In the genomic region with DNA sequence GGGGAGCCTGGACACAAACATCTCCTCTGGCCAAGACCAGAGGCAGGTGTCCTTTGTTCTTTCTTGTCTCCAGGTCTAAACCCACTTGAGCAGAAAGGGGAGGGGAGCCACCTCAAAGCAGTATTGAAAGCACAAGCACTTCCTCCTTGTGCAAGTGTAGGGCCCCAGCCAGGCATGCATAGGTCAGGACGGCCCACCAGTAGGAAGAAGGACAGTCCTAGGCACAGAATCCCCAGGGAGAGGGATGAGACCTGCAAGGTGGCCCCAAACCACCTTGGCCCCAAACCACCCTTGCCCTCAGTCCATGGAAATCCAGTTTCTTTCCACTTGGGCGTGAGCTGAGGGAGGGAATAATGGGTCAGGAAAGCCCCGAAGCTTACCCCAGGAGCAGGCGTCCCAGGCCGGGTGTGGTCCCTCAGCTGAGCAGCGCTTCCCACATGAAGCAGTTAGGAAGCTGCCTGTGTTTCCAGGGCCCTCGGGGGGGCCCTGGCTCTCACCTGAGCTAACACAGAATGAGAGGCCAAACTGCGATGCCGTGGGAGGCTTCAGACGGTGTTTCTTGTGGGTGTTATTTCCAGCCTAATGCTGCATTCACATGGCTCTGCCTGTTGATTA, we compare ENCODE assay signal across 12 cellular contexts. TPM values are rescaled to one million over a fixed set of nuclear protein-coding genes. Genes with fewer than 3 reads are reported as not detected.
DNase-seq lines count a peak whose midpoint lies in the region; ATAC-seq and TF ChIP-seq lines count a peak whose summit lies in the region.
"Had no signal": no experiment of that assay in that cellular context is flagged by ENCODE, and none has a peak within 500 bp of the region (broad histone marks: within the 10 kb centered on the region; RNA-seq: fewer than 3 reads in every experiment).

No MANE protein-coding gene starts in this region.

- DNase-seq in COR-L47 (lab: John Stamatoyannopoulos, UW) (no peak), prostate gland (ENCODE audit: low spot score) (no peak), NCI-H1048 (lab: John Stamatoyannopoulos, UW) (no peak)
- DNase-seq in stimulated activated CD4-positive, alpha-beta T cell treated with anti-CD3 and anti-CD28 coated beads, Interleukin-2, amount 100 ng/mL, for 48 hours: no peak
- DNase-seq: naive thymus-derived CD4-positive, alpha-beta T cell; NCI-H774; stimulated activated naive CD4-positive, alpha-beta T cell; T-cell had no signal

- ATAC-seq in GM18508 (IDR thresholded peaks at IDR 0.05; ENCODE audit: insufficient read depth, unreplicated experiment) (peak; percentile 94), GM19438 (IDR thresholded peaks at IDR 0.05; ENCODE audit: low read depth, unreplicated experiment) (peak; percentile 98), HG02884 (IDR thresholded peaks at IDR 0.05; ENCODE audit: unreplicated experiment) (peak; percentile 98), HG03565 (IDR thresholded peaks at IDR 0.05; ENCODE audit: unreplicated experiment) (peak; percentile 98)
- ATAC-seq: naive thymus-derived CD4-positive, alpha-beta T cell; T-cell had no signal

- H3K9me3 ChIP-seq in prostate gland: no peaks in the 10 kb centered on the region

- WGBS in prostate gland: 87% methylated on average over 10 of the region's 10 CpGs

- intact Hi-C loops in prostate gland (cut with DNase I): no loop called here

- H3K36me3 ChIP-seq in prostate gland: no peaks in the 10 kb centered on the region

- TF ChIP-seq POLR2A in prostate gland (IDR thresholded peaks at IDR 0.05): no peak

- no peaks in the 10 kb centered on the region for H3K27me3 ChIP-seq in prostate gland (replicated peaks; ENCODE audit: insufficient read depth)

- H3K4me3 ChIP-seq in prostate gland: no peak overlapping the region

- TF ChIP-seq CTCF in prostate gland (IDR thresholded peaks at IDR 0.05): no peak

- H3K27ac ChIP-seq in prostate gland: no peak overlapping the region

- H3K4me1 ChIP-seq in prostate gland (replicated peaks): no peaks in the 10 kb centered on the region

RNA-seq across cellular contexts. Expression of a gene that starts 20.4 kb away (rescaled TPM):
- 10 to 100 TPM; 10.2 to 35.3 TPM for total RNA-seq in prostate gland
